ENCODE assay signal across 21 cellular contexts in the genomic region with DNA sequence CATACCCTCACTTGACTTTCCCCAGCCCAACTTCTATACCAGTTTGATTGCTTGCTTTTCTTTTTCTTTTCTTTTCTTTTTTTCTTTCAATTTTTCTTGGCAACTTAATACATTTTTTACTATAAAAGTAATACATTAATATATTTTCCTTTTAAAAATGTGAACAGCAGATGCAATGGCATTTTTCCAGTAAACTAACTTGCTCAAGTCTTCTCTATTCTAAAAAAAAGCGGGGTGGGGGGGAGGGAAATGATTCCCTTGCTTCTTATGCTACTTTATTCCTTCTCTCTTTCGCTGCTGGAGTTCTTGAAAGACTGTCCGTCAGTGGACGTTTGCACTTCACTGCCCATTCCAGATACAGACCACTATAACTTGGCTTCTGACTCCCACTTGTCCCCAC.
DNase-seq lines count a peak whose midpoint lies in the region; ATAC-seq and TF ChIP-seq lines count a peak whose summit lies in the region.
"Had no signal": no experiment of that assay in that cellular context is flagged by ENCODE, and none has a peak within 500 bp of the region (broad histone marks: within the 10 kb centered on the region; RNA-seq: fewer than 3 reads in every experiment).

No MANE protein-coding gene starts in this region.

- H3K4me1 ChIP-seq in IMR-90 (ENCODE audit: control insufficient read depth, insufficient read depth, low read length) (peaks cover 15% of the 10 kb centered on the region), esophagus squamous epithelium (peaks cover 0 to 38% (median 0%) of the 10 kb centered on the region in 3 donors)

- peaks cover 74% of the 10 kb centered on the region for H3K4me1 Mint-ChIP-seq in activated CD8-positive, alpha-beta T cell treated with anti-CD3 and anti-CD28 coated beads, Interleukin-2, amount 10 ng/mL, durations not matched to agents 7 days and 5 days (ENCODE audit: low read depth)
- peaks cover 68% of the 10 kb centered on the region for H3K4me1 Mint-ChIP-seq in activated CD8-positive, alpha-beta T cell treated with anti-CD3 and anti-CD28 coated beads for 36 hours (ENCODE audit: low read depth)
- H3K4me1 Mint-ChIP-seq in CD4-positive, alpha-beta T cell (ENCODE audit: low read depth) = peaks cover 78% of the 10 kb centered on the region
- H3K4me1 Mint-ChIP-seq in immature natural killer cell = peaks cover 62 to 73% of the 10 kb centered on the region in 2 donors

- 80% methylated on average over 1 of the region's 4 CpGs; no CpG with 5 or more reads in 1 of the 2 experiments for WGBS in IMR-90 (ENCODE audit: extremely low coverage in 2 of 2, insufficient read length in 1 of 2), 2 experiments
- WGBS in esophagus squamous epithelium, 2 donors = 68 to 73% methylated on average over 4 of the region's 4 CpGs

- no peaks in the 10 kb centered on the region for H3K9me3 ChIP-seq in CD4-positive, alpha-beta T cell (ENCODE audit: control insufficient read depth, low read length)
- H3K9me3 ChIP-seq in IMR-90 (ENCODE audit: control insufficient read depth, insufficient read depth, low read length) = no peaks in the 10 kb centered on the region
- no peaks in the 10 kb centered on the region for H3K9me3 ChIP-seq in esophagus squamous epithelium
- H3K9me3 ChIP-seq: BLaER1 had no signal

- no peak overlapping the region for H3K56ac ChIP-seq in IMR-90 (ENCODE audit: extremely low read depth, insufficient read depth, low read length)

- intact Hi-C loops in activated CD8-positive, alpha-beta T cell treated with anti-CD3 and anti-CD28 coated beads for 36 hours (cut with micrococcal nuclease) = no loop called here
- intact Hi-C loops in CD4-positive, alpha-beta T cell (cut with DNase I, micrococcal nuclease) = loop anchor here in 1 of 2 experiments (10.0 kb wide), 1 partner anchor 48 kb away; no protein-coding TSS in a partner anchor
- intact Hi-C loops in IMR-90 (cut with micrococcal nuclease) = no loop called here
- intact Hi-C loops in esophagus squamous epithelium (cut with DNase I) = no loop called here

- H3K27ac Mint-ChIP-seq in activated CD8-positive, alpha-beta T cell treated with anti-CD3 and anti-CD28 coated beads, Interleukin-2, amount 10 ng/mL, durations not matched to agents 7 days and 5 days = peak overlapping the region; percentile 58
- H3K27ac Mint-ChIP-seq in activated CD8-positive, alpha-beta T cell treated with anti-CD3 and anti-CD28 coated beads for 36 hours = no peak overlapping the region
- peak overlapping the region; percentile 69 for H3K27ac Mint-ChIP-seq in CD4-positive, alpha-beta T cell
- peak overlapping the region in 4 of 6 donors; percentile 49 to 87 (median 67) for H3K27ac Mint-ChIP-seq in immature natural killer cell
- H3K27ac Mint-ChIP-seq: GM23338 had no signal

- no peak for ATAC-seq in activated CD8-positive, alpha-beta T cell treated with anti-CD3 and anti-CD28 coated beads, Interleukin-2, amount 10 ng/mL, durations not matched to agents 7 days and 5 days
- ATAC-seq in activated CD8-positive, alpha-beta T cell treated with anti-CD3 and anti-CD28 coated beads for 36 hours = no peak
- no peak for ATAC-seq in CD4-positive, alpha-beta T cell (ENCODE audit: poor library complexity)
- ATAC-seq in IMR-90 (ENCODE audit: low read depth) = no peak
- no peak for ATAC-seq in HG02852 (IDR thresholded peaks at IDR 0.05; ENCODE audit: unreplicated experiment)
- ATAC-seq: GM23338, HCT116 had no signal

- peaks cover 3% of the 10 kb centered on the region for H3K9me3 Mint-ChIP-seq in activated CD8-positive, alpha-beta T cell treated with anti-CD3 and anti-CD28 coated beads, Interleukin-2, amount 10 ng/mL, durations not matched to agents 7 days and 5 days (ENCODE audit: insufficient read depth)
- H3K9me3 Mint-ChIP-seq in activated CD8-positive, alpha-beta T cell treated with anti-CD3 and anti-CD28 coated beads for 36 hours = peaks cover 4% of the 10 kb centered on the region
- peaks cover 3% of the 10 kb centered on the region for H3K9me3 Mint-ChIP-seq in CD4-positive, alpha-beta T cell
- no peaks in the 10 kb centered on the region for H3K9me3 Mint-ChIP-seq in immature natural killer cell
- H3K9me3 Mint-ChIP-seq: GM23338 had no signal

- no peak overlapping the region for H2AK5ac ChIP-seq in IMR-90 (ENCODE audit: low read depth, low read length)

- peak overlapping the region; percentile 3; the same call in 1 of the 2 replicates for H3K14ac ChIP-seq in IMR-90 (replicated peaks; ENCODE audit: low read depth, low read length)

- no peak overlapping the region for H4K91ac ChIP-seq in IMR-90 (ENCODE audit: insufficient read depth, low read depth, low read length)

- H3K79me1 ChIP-seq in IMR-90 (ENCODE audit: low read depth in 1 of 2, low read length in 2 of 2) = peaks cover 16 to 54% of the 10 kb centered on the region in 2 experiments

- peaks cover under 1% of the 10 kb centered on the region; the same call in 1 of the 2 replicates for H4K20me1 ChIP-seq in IMR-90 (ENCODE audit: insufficient read depth, low read length)
- H4K20me1 ChIP-seq: BLaER1 had no signal

- no TSS peak for BruUV-seq in IMR-90 (replicated peaks; lab: Mats Ljungman, UMichigan)

- no peak overlapping the region for H3K27ac ChIP-seq in CD4-positive, alpha-beta T cell (ENCODE audit: low read depth, low read length)
- H3K27ac ChIP-seq in IMR-90 (ENCODE audit: insufficient read depth, low read length) = no peak overlapping the region
- no peak overlapping the region for H3K27ac ChIP-seq in esophagus squamous epithelium
- H3K27ac ChIP-seq: BLaER1, HL-60 had no signal

- peaks cover 51% of the 10 kb centered on the region for H3K36me3 Mint-ChIP-seq in activated CD8-positive, alpha-beta T cell treated with anti-CD3 and anti-CD28 coated beads, Interleukin-2, amount 10 ng/mL, durations not matched to agents 7 days and 5 days (ENCODE audit: low read depth)
- H3K36me3 Mint-ChIP-seq in activated CD8-positive, alpha-beta T cell treated with anti-CD3 and anti-CD28 coated beads for 36 hours (ENCODE audit: low read depth) = peaks cover 5% of the 10 kb centered on the region
- peaks cover 16% of the 10 kb centered on the region for H3K36me3 Mint-ChIP-seq in CD4-positive, alpha-beta T cell (ENCODE audit: low read depth)
- H3K36me3 Mint-ChIP-seq in immature natural killer cell = peaks cover 0 to 7% (median 0%) of the 10 kb centered on the region in 3 donors

- H2AFZ ChIP-seq in IMR-90 (replicated peaks; ENCODE audit: low read length, poor library complexity) = no peak overlapping the region
- H2AFZ ChIP-seq: GM23338 had no signal

- H4K8ac ChIP-seq in IMR-90 (ENCODE audit: low read depth in 2 of 2, low read length in 2 of 2) = no peak overlapping the region

- no peak for DNase-seq in activated CD8-positive, alpha-beta T cell treated with anti-CD3 and anti-CD28 coated beads, Interleukin-2, amount 10 ng/mL, durations not matched to agents 7 days and 5 days
- DNase-seq in activated CD8-positive, alpha-beta T cell treated with anti-CD3 and anti-CD28 coated beads for 36 hours = no peak
- DNase-seq in CD4-positive, alpha-beta T cell = no peak
- DNase-seq in IMR-90 (no peak), immature natural killer cell (no peak), esophagus squamous epithelium (lab: John Stamatoyannopoulos, UW) (no peak), erythroblast (lab: John Stamatoyannopoulos, UW) (no peak)
- DNase-seq: DMS 273 treated with DMSO at 0.1 percent for 48 hours, GF-D8, MV-4-11, NCI-H1417 treated with DMSO at 0.1 percent for 48 hours, NCI-H2029, NCI-H2171 treated with DMSO at 0.1 percent for 48 hours, NCI-H446 treated with DMSO at 0.1 percent for 48 hours, OCI-M1, RPMI8226 had no signal

- dilution Hi-C loops in IMR-90 (cut with HindIII; ENCODE audit: low sequenced_read_pairs, unreplicated experiment) = no loop called here

- H3K9ac ChIP-seq in IMR-90 (ENCODE audit: low read depth, low read length) = no peak overlapping the region
- H3K9ac ChIP-seq: BLaER1 had no signal

- H3K27me3 ChIP-seq in CD4-positive, alpha-beta T cell (ENCODE audit: control insufficient read depth, insufficient read depth, low read length) = no peaks in the 10 kb centered on the region
- H3K27me3 ChIP-seq in IMR-90 (ENCODE audit: control insufficient read depth, insufficient read depth, low read length) (no peaks in the 10 kb centered on the region), esophagus squamous epithelium (no peaks in the 10 kb centered on the region)
- H3K27me3 ChIP-seq: BLaER1 had no signal

- H3K36me3 ChIP-seq in IMR-90 (ENCODE audit: control insufficient read depth, insufficient read depth, low read length) = no peaks in the 10 kb centered on the region; the same call in 1 of the 2 replicates
- H3K36me3 ChIP-seq in esophagus squamous epithelium = no peaks in the 10 kb centered on the region
- H3K36me3 ChIP-seq: BLaER1 had no signal

- no peak for TF ChIP-seq RAD21 in IMR-90 (IDR thresholded peaks at IDR 0.05; ENCODE audit: low read length)

- POLR2A ChIA-PET in activated CD8-positive, alpha-beta T cell treated with anti-CD3 and anti-CD28 coated beads, Interleukin-2, amount 10 ng/mL, durations not matched to agents 7 days and 5 days (lab: Charles Lee) = no interaction called here
- POLR2A ChIA-PET in activated CD8-positive, alpha-beta T cell treated with anti-CD3 and anti-CD28 coated beads for 36 hours (lab: Charles Lee) = no interaction called here
- POLR2A ChIA-PET in CD4-positive, alpha-beta T cell (lab: Charles Lee) = interaction anchor here (1.3 kb wide), 1 partner anchor 15 kb away, joined by 6 read pairs; no protein-coding TSS in a partner anchor
- POLR2A ChIA-PET in IMR-90 (lab: Charles Lee; ENCODE audit: unreplicated experiment) = no interaction called here

- H3K9me1 ChIP-seq in IMR-90 (ENCODE audit: insufficient read depth, low read length) = peaks cover 9% of the 10 kb centered on the region

- peak overlapping the region; percentile 53 for H3K18ac ChIP-seq in IMR-90 (ENCODE audit: low read depth, low read length)

- TF ChIP-seq CTCF in activated CD8-positive, alpha-beta T cell treated with anti-CD3 and anti-CD28 coated beads for 36 hours (IDR thresholded peaks at IDR 0.05) = no peak
- no peak for TF ChIP-seq CTCF in CD4-positive, alpha-beta T cell (IDR thresholded peaks at IDR 0.05)
- no peak for TF ChIP-seq CTCF in IMR-90 (conservative IDR thresholded peaks at IDR 0.05; ENCODE audit: low read depth, low read length)
- TF ChIP-seq CTCF in esophagus squamous epithelium (IDR thresholded peaks at IDR 0.05) = no peak

- in situ Hi-C loops in IMR-90 (cut with MboI; ENCODE audit: low sequenced_read_pairs) = no loop called here

- CTCF ChIA-PET in activated CD8-positive, alpha-beta T cell treated with anti-CD3 and anti-CD28 coated beads, Interleukin-2, amount 10 ng/mL, durations not matched to agents 7 days and 5 days (lab: Charles Lee) = interaction anchor here (1.4 kb wide), 1 partner anchor 9 kb away, joined by 7 read pairs; no protein-coding TSS in a partner anchor
- CTCF ChIA-PET in activated CD8-positive, alpha-beta T cell treated with anti-CD3 and anti-CD28 coated beads for 36 hours (lab: Charles Lee) = interaction anchor here (1.2 kb wide), 1 partner anchor 9 kb away, joined by 3 read pairs; no protein-coding TSS in a partner anchor
- CTCF ChIA-PET in CD4-positive, alpha-beta T cell (lab: Charles Lee) = no interaction called here
- CTCF ChIA-PET in IMR-90 (lab: Yijun Ruan, JAX) = no interaction called here

- TF ChIP-seq POLR2A in IMR-90 (IDR thresholded peaks at IDR 0.05; ENCODE audit: low read depth, low read length) = no peak
- TF ChIP-seq POLR2A in esophagus squamous epithelium (IDR thresholded peaks at IDR 0.05) = no peak
- TF ChIP-seq POLR2A in erythroblast (IDR thresholded peaks at IDR 0.05; ENCODE audit: low read length) = no peak

- no peak overlapping the region for H2BK120ac ChIP-seq in IMR-90 (ENCODE audit: low read depth, low read length)

- no peak overlapping the region for H2BK15ac ChIP-seq in IMR-90 (ENCODE audit: low read depth, low read length)

- no peak overlapping the region for H3K4ac ChIP-seq in IMR-90 (ENCODE audit: low read depth, low read length)

- H3K4me3 Mint-ChIP-seq in activated CD8-positive, alpha-beta T cell treated with anti-CD3 and anti-CD28 coated beads, Interleukin-2, amount 10 ng/mL, durations not matched to agents 7 days and 5 days = no peak overlapping the region
- no peak overlapping the region for H3K4me3 Mint-ChIP-seq in activated CD8-positive, alpha-beta T cell treated with anti-CD3 and anti-CD28 coated beads for 36 hours
- no peak overlapping the region for H3K4me3 Mint-ChIP-seq in CD4-positive, alpha-beta T cell
- peak overlapping the region in 3 of 5 donors; percentile 18 to 75 (median 30) for H3K4me3 Mint-ChIP-seq in immature natural killer cell
- H3K4me3 Mint-ChIP-seq: GM23338 had no signal

- no peak overlapping the region for H3K23ac ChIP-seq in IMR-90 (ENCODE audit: low read depth, low read length)

- H2AK9ac ChIP-seq in IMR-90 (replicated peaks; ENCODE audit: low read depth, low read length, poor library complexity) = no peak overlapping the region

- H3K4me3 ChIP-seq in IMR-90 (ENCODE audit: insufficient read depth, low read depth, low read length) (no peak overlapping the region), esophagus squamous epithelium (no peak overlapping the region)
- H3K4me3 ChIP-seq: BLaER1, GM23338 had no signal

- no peak overlapping the region for H2BK20ac ChIP-seq in IMR-90 (ENCODE audit: low read depth, low read length)

- H3K4me2 ChIP-seq in IMR-90 (ENCODE audit: low read depth, low read length) = no peak overlapping the region
- H3K4me2 ChIP-seq: BLaER1, GM23338 had no signal

- no peak overlapping the region for H4K5ac ChIP-seq in IMR-90 (ENCODE audit: low read depth, low read length)

- H2BK5ac ChIP-seq in IMR-90 (ENCODE audit: low read depth, low read length, poor library complexity, severe bottlenecking) = no peak overlapping the region

- H3K27me3 Mint-ChIP-seq in activated CD8-positive, alpha-beta T cell treated with anti-CD3 and anti-CD28 coated beads, Interleukin-2, amount 10 ng/mL, durations not matched to agents 7 days and 5 days (ENCODE audit: low read depth) = no peaks in the 10 kb centered on the region
- no peaks in the 10 kb centered on the region for H3K27me3 Mint-ChIP-seq in activated CD8-positive, alpha-beta T cell treated with anti-CD3 and anti-CD28 coated beads for 36 hours
- no peaks in the 10 kb centered on the region for H3K27me3 Mint-ChIP-seq in CD4-positive, alpha-beta T cell
- H3K27me3 Mint-ChIP-seq in immature natural killer cell (ENCODE audit: low read depth in 3 of 3) = no peaks in the 10 kb centered on the region

Comparison
In these comparisons a context has a peak if more than half of its experiments do, and no peak if none do; other contexts are left out.
1. H3K4me3 Mint-ChIP-seq: peak in immature natural killer cell (3 of 5); none in activated CD8-positive, alpha-beta T cell treated with anti-CD3 and anti-CD28 coated beads, Interleukin-2, amount 10 ng/mL, durations not matched to agents 7 days and 5 days (single experiment), activated CD8-positive, alpha-beta T cell treated with anti-CD3 and anti-CD28 coated beads for 36 hours (single experiment) and CD4-positive, alpha-beta T cell (single experiment).
2. CTCF ChIA-PET loops: an anchor here in activated CD8-positive, alpha-beta T cell treated with anti-CD3 and anti-CD28 coated beads, Interleukin-2, amount 10 ng/mL, durations not matched to agents 7 days and 5 days (1.4 kb wide) and activated CD8-positive, alpha-beta T cell treated with anti-CD3 and anti-CD28 coated beads for 36 hours (1.2 kb wide); none called in CD4-positive, alpha-beta T cell and IMR-90.